1 cellular context compared by ENCODE assay signal in the genomic region with DNA sequence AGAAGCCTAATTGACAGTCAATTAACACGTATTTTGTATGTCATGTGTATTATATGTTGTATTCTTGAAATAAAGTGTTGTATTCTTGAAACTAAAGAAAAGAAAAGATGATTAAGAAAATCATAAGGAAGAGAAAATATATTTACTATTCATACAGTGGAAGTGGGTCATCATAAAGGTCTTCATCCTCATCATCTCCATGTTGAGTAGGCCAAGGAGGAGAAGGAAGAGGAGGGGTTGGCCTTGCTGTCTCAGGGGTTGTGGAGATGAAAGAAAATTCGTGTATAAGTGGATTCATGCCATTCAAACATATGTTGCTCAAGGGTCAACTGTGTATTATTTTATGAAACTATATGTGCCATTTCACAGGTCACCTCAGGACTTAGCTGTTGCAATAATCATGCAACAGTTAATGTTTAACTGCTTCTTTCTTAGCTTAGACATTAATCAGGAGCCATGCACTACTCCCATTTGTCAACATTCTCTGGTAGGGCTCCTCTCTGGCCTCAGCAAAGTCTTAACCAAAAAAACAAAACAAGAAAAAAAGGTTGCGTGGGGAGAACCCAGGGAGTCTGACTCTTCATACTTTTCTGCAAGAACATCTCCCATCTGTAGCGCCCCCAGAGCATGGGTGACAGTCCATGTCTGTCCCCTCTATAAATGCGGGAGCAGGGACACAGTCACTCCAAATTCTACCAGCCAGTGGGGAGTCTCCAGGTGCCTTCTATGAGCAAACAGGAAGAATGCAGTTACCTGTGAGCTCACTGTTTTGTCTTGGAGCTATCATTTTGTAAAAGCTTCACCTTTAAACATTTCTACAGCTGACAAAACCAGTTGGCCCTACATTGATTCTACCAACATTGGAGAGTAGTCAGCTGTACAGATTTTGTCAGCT.
TF ChIP-seq lines count a peak whose summit lies in the region.

No MANE protein-coding gene starts in this region.

TF ChIP-seq in HepG2, 621 proteins besides CTCF, POLR2A, EP300 and RAD21 (continues in another document):
- no peak for TF ChIP-seq IRX3 (CRISPR knock-in tag; IDR thresholded peaks at IDR 0.05; ENCODE audit: borderline replicate concordance, low read depth)
- TF ChIP-seq SMARCE1 (IDR thresholded peaks at IDR 0.05; ENCODE audit: borderline replicate concordance) = no peak
- TF ChIP-seq NFYB (CRISPR knock-in tag; IDR thresholded peaks at IDR 0.05) = no peak
- TF ChIP-seq, protein P1, sequence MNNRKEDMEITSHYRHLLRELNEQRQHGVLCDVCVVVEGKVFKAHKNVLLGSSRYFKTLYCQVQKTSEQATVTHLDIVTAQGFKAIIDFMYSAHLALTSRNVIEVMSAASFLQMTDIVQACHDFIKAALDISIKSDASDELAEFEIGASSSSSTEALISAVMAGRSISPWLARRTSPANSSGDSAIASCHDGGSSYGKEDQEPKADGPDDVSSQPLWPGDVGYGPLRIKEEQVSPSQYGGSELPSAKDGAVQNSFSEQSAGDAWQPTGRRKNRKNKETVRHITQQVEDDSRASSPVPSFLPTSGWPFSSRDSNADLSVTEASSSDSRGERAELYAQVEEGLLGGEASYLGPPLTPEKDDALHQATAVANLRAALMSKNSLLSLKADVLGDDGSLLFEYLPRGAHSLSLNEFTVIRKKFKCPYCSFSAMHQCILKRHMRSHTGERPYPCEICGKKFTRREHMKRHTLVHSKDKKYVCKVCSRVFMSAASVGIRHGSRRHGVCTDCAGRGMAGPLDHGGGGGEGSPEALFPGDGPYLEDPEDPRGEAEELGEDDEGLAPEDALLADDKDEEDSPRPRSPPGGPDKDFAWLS (CRISPR knock-in tag; IDR thresholded peaks at IDR 0.05; ENCODE audit: borderline replicate concordance) = no peak
- TF ChIP-seq YEATS2 (CRISPR knock-in tag; IDR thresholded peaks at IDR 0.05; ENCODE audit: borderline replicate concordance) = no peak
- peak; percentile 51 for TF ChIP-seq CREM (IDR thresholded peaks at IDR 0.05)
- TF ChIP-seq CREM (CRISPR knock-in tag; IDR thresholded peaks at IDR 0.05) = no peak
- TF ChIP-seq, protein P2, sequence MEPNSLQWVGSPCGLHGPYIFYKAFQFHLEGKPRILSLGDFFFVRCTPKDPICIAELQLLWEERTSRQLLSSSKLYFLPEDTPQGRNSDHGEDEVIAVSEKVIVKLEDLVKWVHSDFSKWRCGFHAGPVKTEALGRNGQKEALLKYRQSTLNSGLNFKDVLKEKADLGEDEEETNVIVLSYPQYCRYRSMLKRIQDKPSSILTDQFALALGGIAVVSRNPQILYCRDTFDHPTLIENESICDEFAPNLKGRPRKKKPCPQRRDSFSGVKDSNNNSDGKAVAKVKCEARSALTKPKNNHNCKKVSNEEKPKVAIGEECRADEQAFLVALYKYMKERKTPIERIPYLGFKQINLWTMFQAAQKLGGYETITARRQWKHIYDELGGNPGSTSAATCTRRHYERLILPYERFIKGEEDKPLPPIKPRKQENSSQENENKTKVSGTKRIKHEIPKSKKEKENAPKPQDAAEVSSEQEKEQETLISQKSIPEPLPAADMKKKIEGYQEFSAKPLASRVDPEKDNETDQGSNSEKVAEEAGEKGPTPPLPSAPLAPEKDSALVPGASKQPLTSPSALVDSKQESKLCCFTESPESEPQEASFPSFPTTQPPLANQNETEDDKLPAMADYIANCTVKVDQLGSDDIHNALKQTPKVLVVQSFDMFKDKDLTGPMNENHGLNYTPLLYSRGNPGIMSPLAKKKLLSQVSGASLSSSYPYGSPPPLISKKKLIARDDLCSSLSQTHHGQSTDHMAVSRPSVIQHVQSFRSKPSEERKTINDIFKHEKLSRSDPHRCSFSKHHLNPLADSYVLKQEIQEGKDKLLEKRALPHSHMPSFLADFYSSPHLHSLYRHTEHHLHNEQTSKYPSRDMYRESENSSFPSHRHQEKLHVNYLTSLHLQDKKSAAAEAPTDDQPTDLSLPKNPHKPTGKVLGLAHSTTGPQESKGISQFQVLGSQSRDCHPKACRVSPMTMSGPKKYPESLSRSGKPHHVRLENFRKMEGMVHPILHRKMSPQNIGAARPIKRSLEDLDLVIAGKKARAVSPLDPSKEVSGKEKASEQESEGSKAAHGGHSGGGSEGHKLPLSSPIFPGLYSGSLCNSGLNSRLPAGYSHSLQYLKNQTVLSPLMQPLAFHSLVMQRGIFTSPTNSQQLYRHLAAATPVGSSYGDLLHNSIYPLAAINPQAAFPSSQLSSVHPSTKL (CRISPR knock-in tag; IDR thresholded peaks at IDR 0.05) = peak; percentile 80
- no peak for TF ChIP-seq RAD51 (IDR thresholded peaks at IDR 0.05; ENCODE audit: borderline replicate concordance)
- TF ChIP-seq ZNF337 (CRISPR knock-in tag; IDR thresholded peaks at IDR 0.05; ENCODE audit: borderline replicate concordance, low read depth) = no peak
- TF ChIP-seq JUNB (CRISPR knock-in tag; IDR thresholded peaks at IDR 0.05; ENCODE audit: borderline replicate concordance) = no peak
- TF ChIP-seq, protein P3, sequence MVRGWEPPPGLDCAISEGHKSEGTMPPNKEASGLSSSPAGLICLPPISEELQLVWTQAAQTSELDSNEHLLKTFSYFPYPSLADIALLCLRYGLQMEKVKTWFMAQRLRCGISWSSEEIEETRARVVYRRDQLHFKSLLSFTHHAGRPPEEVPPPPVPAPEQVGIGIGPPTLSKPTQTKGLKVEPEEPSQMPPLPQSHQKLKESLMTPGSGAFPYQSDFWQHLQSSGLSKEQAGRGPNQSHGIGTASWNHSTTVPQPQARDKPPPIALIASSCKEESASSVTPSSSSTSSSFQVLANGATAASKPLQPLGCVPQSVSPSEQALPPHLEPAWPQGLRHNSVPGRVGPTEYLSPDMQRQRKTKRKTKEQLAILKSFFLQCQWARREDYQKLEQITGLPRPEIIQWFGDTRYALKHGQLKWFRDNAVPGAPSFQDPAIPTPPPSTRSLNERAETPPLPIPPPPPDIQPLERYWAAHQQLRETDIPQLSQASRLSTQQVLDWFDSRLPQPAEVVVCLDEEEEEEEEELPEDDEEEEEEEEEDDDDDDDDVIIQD (CRISPR knock-in tag; IDR thresholded peaks at IDR 0.05; ENCODE audit: low read depth) = peak; percentile 65; the same call in 1 of the 2 replicates
- TF ChIP-seq ZMYM3 (CRISPR knock-in tag; IDR thresholded peaks at IDR 0.05) = no peak
- TF ChIP-seq LCORL (IDR thresholded peaks at IDR 0.05) = no peak
- no peak; the same call in 1 of the 2 replicates for TF ChIP-seq LCORL (CRISPR knock-in tag; IDR thresholded peaks at IDR 0.05)
- TF ChIP-seq RARA (CRISPR knock-in tag; IDR thresholded peaks at IDR 0.05) = peak; percentile 34; the same call in 1 of the 2 replicates
- peak; percentile 35; the same call in 1 of the 2 replicates for TF ChIP-seq GATAD1 (CRISPR knock-in tag; IDR thresholded peaks at IDR 0.05)
- no peak for TF ChIP-seq PTBP1 (IDR thresholded peaks at IDR 0.05; ENCODE audit: low read depth, low read length, poor library complexity, severe bottlenecking)
- TF ChIP-seq MZF1 (CRISPR knock-in tag; IDR thresholded peaks at IDR 0.05; ENCODE audit: borderline replicate concordance) = no peak
- no peak for TF ChIP-seq ZNF761 (CRISPR knock-in tag; conservative IDR thresholded peaks at IDR 0.05)
- TF ChIP-seq SAFB2 (CRISPR knock-in tag; IDR thresholded peaks at IDR 0.05; ENCODE audit: borderline replicate concordance, low read depth) = no peak
- TF ChIP-seq, protein P4, sequence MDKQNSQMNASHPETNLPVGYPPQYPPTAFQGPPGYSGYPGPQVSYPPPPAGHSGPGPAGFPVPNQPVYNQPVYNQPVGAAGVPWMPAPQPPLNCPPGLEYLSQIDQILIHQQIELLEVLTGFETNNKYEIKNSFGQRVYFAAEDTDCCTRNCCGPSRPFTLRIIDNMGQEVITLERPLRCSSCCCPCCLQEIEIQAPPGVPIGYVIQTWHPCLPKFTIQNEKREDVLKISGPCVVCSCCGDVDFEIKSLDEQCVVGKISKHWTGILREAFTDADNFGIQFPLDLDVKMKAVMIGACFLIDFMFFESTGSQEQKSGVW (CRISPR knock-in tag; IDR thresholded peaks at IDR 0.05; ENCODE audit: borderline replicate concordance) = no peak
- peak; percentile 87; the same call in 1 of the 2 replicates for TF ChIP-seq HOXA5 (CRISPR knock-in tag; IDR thresholded peaks at IDR 0.05)
- no peak for TF ChIP-seq ZNF556 (CRISPR knock-in tag; IDR thresholded peaks at IDR 0.05; ENCODE audit: borderline replicate concordance)
- TF ChIP-seq ZNF747 (CRISPR knock-in tag; IDR thresholded peaks at IDR 0.05; ENCODE audit: borderline replicate concordance) = no peak
- no peak for TF ChIP-seq ZNF33A (CRISPR knock-in tag; IDR thresholded peaks at IDR 0.05; ENCODE audit: borderline replicate concordance)
- TF ChIP-seq ZNF629 (CRISPR knock-in tag; conservative IDR thresholded peaks at IDR 0.05) = no peak
- TF ChIP-seq NFIB (CRISPR knock-in tag; IDR thresholded peaks at IDR 0.05; ENCODE audit: borderline replicate concordance) = no peak
- TF ChIP-seq, protein P5, sequence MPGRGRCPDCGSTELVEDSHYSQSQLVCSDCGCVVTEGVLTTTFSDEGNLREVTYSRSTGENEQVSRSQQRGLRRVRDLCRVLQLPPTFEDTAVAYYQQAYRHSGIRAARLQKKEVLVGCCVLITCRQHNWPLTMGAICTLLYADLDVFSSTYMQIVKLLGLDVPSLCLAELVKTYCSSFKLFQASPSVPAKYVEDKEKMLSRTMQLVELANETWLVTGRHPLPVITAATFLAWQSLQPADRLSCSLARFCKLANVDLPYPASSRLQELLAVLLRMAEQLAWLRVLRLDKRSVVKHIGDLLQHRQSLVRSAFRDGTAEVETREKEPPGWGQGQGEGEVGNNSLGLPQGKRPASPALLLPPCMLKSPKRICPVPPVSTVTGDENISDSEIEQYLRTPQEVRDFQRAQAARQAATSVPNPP (CRISPR knock-in tag; IDR thresholded peaks at IDR 0.05) = no peak
- no peak for TF ChIP-seq ZNF776 (CRISPR knock-in tag; IDR thresholded peaks at IDR 0.05)
- TF ChIP-seq ZNF274 (CRISPR knock-in tag; IDR thresholded peaks at IDR 0.05) = no peak
- TF ChIP-seq, protein P6, sequence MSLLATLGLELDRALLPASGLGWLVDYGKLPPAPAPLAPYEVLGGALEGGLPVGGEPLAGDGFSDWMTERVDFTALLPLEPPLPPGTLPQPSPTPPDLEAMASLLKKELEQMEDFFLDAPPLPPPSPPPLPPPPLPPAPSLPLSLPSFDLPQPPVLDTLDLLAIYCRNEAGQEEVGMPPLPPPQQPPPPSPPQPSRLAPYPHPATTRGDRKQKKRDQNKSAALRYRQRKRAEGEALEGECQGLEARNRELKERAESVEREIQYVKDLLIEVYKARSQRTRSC (CRISPR knock-in tag; IDR thresholded peaks at IDR 0.05; ENCODE audit: low read depth) = no peak
- no peak for TF ChIP-seq ZNF230 (CRISPR knock-in tag; IDR thresholded peaks at IDR 0.05)
- TF ChIP-seq ZFP90 (CRISPR knock-in tag; IDR thresholded peaks at IDR 0.05; ENCODE audit: borderline replicate concordance) = no peak
- TF ChIP-seq HOXD1 (CRISPR knock-in tag; IDR thresholded peaks at IDR 0.05) = no peak
- TF ChIP-seq PHB2 (IDR thresholded peaks at IDR 0.05; ENCODE audit: partially characterized antibody) = no peak
- TF ChIP-seq, protein P7, sequence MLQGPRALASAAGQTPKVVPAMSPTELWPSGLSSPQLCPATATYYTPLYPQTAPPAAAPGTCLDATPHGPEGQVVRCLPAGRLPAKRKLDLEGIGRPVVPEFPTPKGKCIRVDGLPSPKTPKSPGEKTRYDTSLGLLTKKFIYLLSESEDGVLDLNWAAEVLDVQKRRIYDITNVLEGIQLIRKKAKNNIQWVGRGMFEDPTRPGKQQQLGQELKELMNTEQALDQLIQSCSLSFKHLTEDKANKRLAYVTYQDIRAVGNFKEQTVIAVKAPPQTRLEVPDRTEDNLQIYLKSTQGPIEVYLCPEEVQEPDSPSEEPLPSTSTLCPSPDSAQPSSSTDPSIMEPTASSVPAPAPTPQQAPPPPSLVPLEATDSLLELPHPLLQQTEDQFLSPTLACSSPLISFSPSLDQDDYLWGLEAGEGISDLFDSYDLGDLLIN (CRISPR knock-in tag; IDR thresholded peaks at IDR 0.05; ENCODE audit: borderline replicate concordance) = no peak
- TF ChIP-seq ZFX (CRISPR knock-in tag; IDR thresholded peaks at IDR 0.05; ENCODE audit: low read depth) = peak; percentile 28; the same call in 1 of the 2 replicates
- no peak for TF ChIP-seq HIVEP1 (CRISPR knock-in tag; IDR thresholded peaks at IDR 0.05)
- TF ChIP-seq, protein P8, sequence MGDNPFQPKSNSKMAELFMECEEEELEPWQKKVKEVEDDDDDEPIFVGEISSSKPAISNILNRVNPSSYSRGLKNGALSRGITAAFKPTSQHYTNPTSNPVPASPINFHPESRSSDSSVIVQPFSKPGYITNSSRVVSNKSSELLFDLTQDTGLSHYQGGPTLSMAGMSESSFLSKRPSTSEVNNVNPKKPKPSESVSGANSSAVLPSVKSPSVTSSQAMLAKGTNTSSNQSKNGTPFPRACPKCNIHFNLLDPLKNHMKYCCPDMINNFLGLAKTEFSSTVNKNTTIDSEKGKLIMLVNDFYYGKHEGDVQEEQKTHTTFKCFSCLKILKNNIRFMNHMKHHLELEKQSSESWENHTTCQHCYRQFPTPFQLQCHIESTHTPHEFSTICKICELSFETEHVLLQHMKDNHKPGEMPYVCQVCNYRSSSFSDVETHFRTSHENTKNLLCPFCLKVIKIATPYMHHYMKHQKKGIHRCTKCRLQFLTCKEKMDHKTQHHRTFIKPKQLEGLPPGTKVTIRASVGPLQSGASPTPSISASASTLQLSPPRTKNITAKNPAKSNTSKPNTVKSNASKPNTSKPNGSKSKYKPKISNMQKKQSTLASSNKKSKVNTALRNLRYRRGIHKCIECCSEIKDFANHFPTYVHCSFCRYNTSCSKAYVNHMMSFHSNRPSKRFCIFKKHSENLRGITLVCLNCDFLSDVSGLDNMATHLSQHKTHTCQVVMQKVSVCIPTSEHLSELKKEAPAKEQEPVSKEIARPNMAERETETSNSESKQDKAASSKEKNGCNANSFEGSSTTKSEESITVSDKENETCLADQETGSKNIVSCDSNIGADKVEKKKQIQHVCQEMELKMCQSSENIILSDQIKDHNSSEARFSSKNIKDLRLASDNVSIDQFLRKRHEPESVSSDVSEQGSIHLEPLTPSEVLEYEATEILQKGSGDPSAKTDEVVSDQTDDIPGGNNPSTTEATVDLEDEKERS (CRISPR knock-in tag; IDR thresholded peaks at IDR 0.05) = 0 out of 2 replicates have a peak, but pooled peaks have one; percentile 57
- TF ChIP-seq, protein P9, sequence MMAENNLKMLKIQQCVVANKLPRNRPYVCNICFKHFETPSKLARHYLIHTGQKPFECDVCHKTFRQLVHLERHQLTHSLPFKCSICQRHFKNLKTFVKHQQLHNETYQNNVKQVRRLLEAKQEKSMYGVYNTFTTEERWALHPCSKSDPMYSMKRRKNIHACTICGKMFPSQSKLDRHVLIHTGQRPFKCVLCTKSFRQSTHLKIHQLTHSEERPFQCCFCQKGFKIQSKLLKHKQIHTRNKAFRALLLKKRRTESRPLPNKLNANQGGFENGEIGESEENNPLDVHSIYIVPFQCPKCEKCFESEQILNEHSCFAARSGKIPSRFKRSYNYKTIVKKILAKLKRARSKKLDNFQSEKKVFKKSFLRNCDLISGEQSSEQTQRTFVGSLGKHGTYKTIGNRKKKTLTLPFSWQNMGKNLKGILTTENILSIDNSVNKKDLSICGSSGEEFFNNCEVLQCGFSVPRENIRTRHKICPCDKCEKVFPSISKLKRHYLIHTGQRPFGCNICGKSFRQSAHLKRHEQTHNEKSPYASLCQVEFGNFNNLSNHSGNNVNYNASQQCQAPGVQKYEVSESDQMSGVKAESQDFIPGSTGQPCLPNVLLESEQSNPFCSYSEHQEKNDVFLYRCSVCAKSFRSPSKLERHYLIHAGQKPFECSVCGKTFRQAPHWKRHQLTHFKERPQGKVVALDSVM (CRISPR knock-in tag; IDR thresholded peaks at IDR 0.05) = no peak
